Comparison of ENCODE assay signal across 1 cellular context in genomic region chr1:215055281-215055935, GRCh38.
A peak's percentile ranks its signal among the peaks of the same experiment; 100 is the strongest.
TF ChIP-seq lines count a peak whose summit lies in the region.

No MANE protein-coding gene starts in this region.

TF ChIP-seq in GM23338, 12 proteins besides CTCF, POLR2A, EP300 and RAD21 (continued from another document):
- peak; percentile 67; the same call in 1 of the 2 replicates for TF ChIP-seq ZNF462 (CRISPR knock-in tag; IDR thresholded peaks at IDR 0.05)
TF ChIP-seq in GM23338: peak in this region for 1.
